ENCODE assay signal across 20 cellular contexts in genomic region chr3:179158336-179159039, GRCh38. TPM values are rescaled to one million over a fixed set of nuclear protein-coding genes. Genes with fewer than 3 reads are reported as not detected.
A peak's percentile ranks its signal among the peaks of the same experiment; 100 is the strongest.
DNase-seq lines count a peak whose midpoint lies in the region; ATAC-seq, FAIRE-seq and TF ChIP-seq lines count a peak whose summit lies in the region.
"Had no signal": no experiment of that assay in that cellular context is flagged by ENCODE, and none has a peak within 500 bp of the region (broad histone marks: within the 10 kb centered on the region; RNA-seq: fewer than 3 reads in every experiment).

No MANE protein-coding gene starts in this region.

- H2AFZ ChIP-seq in mammary epithelial cell (ENCODE audit: low read depth, low read length) (no peak overlapping the region), HepG2 (ENCODE audit: low read length) (no peak overlapping the region)

- CTCF ChIA-PET in mammary epithelial cell (lab: Charles Lee; ENCODE audit: low non-redundant PET) (no interaction called here), MCF 10A (lab: Yijun Ruan, JAX) (no interaction called here), HepG2 (lab: Yijun Ruan, JAX; ENCODE audit: low intra/inter-chr PET ratio, low total read pairs) (no interaction called here)

- dilution Hi-C loops in mammary epithelial cell (cut with HindIII; ENCODE audit: low sequenced_read_pairs): no loop called here

- no peak for TF ChIP-seq POLR2A in HepG2 (IDR thresholded peaks at IDR 0.05; ENCODE audit: insufficient read depth in 1 of 2, low read depth in 2 of 2, low read length in 2 of 2)

- H3K4me3 ChIP-seq in mammary epithelial cell (replicated peaks in 1 of 3; ENCODE audit: insufficient read depth in 1 of 3, low read depth in 2 of 3, low read length in 3 of 3) (no peak overlapping the region), HepG2 (replicated peaks in 1 of 3; ENCODE audit: insufficient read depth in 1 of 3, low read depth in 2 of 3, low read length in 3 of 3) (no peak overlapping the region)
- H3K4me3 ChIP-seq: HAP-1, Peyer's patch had no signal

- H3K79me2 ChIP-seq in mammary epithelial cell (ENCODE audit: insufficient read depth, low read length): peaks cover 88% of the 10 kb centered on the region
- peaks cover 51% of the 10 kb centered on the region for H3K79me2 ChIP-seq in HepG2 (ENCODE audit: insufficient read depth, low read length)

- no peak for FAIRE-seq in HepG2 (lab: Jason Lieb, UNC)

- H3K36me3 ChIP-seq in mammary epithelial cell (ENCODE audit: insufficient read depth, low read length): no peaks in the 10 kb centered on the region
- H3K36me3 ChIP-seq in HepG2 (replicated peaks in 1 of 2; ENCODE audit: control insufficient read depth in 1 of 2, insufficient read depth in 2 of 2, low read length in 2 of 2): no peaks in the 10 kb centered on the region
- H3K36me3 ChIP-seq: brain microvascular endothelial cell, HAP-1, Peyer's patch had no signal

- no peaks in the 10 kb centered on the region for H3K9me3 Mint-ChIP-seq in MCF 10A (ENCODE audit: unreplicated experiment)
- H3K9me3 Mint-ChIP-seq: T-helper 1 cell treated with Interleukin-12 subunit alpha and Interleukin-12 subunit beta and Interleukin-4 antibody, amounts not matched to agents 30 μg/mL and 1 μg/mL, for 36 hours had no signal

- peak overlapping the region; percentile 31 for H3K27ac ChIP-seq in mammary epithelial cell (ENCODE audit: insufficient read depth, low read depth, low read length)
- H3K27ac ChIP-seq in HepG2 (ENCODE audit: extremely low read length, insufficient read depth, low read length): no peak overlapping the region
- H3K27ac ChIP-seq: brain microvascular endothelial cell, foreskin keratinocyte, Peyer's patch had no signal

- WGBS in mammary epithelial cell (ENCODE audit: low coverage, missing lambda C conversion rate): 46% methylated on average over 6 of the region's 6 CpGs
- WGBS in HepG2 (ENCODE audit: low lambda C conversion rate): 92% methylated on average over 6 of the region's 6 CpGs

- POLR2A ChIA-PET in MCF 10A (lab: Yijun Ruan, JAX): interaction anchor here (0.6 to 5.0 kb wide), 6 partner anchors 9 to 166 kb away, joined by 3 to 40 read pairs (median 4); partner anchors contain the start of gene PIK3CA
- POLR2A ChIA-PET in HepG2 (lab: Yijun Ruan, JAX): no interaction called here

- no peak for TF ChIP-seq RAD21 in HepG2 (CRISPR knock-in tag; IDR thresholded peaks at IDR 0.05)

- H3K27me3 ChIP-seq in mammary epithelial cell (ENCODE audit: insufficient read depth, low read length): no peaks in the 10 kb centered on the region
- no peaks in the 10 kb centered on the region for H3K27me3 ChIP-seq in HepG2 (ENCODE audit: control insufficient read depth in 1 of 2, insufficient read depth in 2 of 2, low read length in 2 of 2)
- H3K27me3 ChIP-seq: brain microvascular endothelial cell, foreskin keratinocyte, Peyer's patch had no signal

- ATAC-seq in GM21717 (IDR thresholded peaks at IDR 0.05; ENCODE audit: unreplicated experiment) (peak; percentile 74), HG03342 (IDR thresholded peaks at IDR 0.05; ENCODE audit: unreplicated experiment) (peak; percentile 85), HepG2 (no peak)

- H3K4me1 ChIP-seq in mammary epithelial cell (ENCODE audit: insufficient read depth, low read length) (peaks cover 16% of the 10 kb centered on the region), HepG2 (ENCODE audit: insufficient read depth, low read length) (no peaks in the 10 kb centered on the region)
- H3K4me1 ChIP-seq: Peyer's patch had no signal

- no peak for DNase-seq in mammary epithelial cell
- no peak for DNase-seq in MCF 10A (ENCODE audit: unreplicated experiment)
- no peak for DNase-seq in HepG2 (ENCODE audit: low spot score)
- no peak for DNase-seq in AML-193 (lab: John Stamatoyannopoulos, UW)
- DNase-seq in NCI-H510A (lab: John Stamatoyannopoulos, UW): no peak
- DNase-seq in 8988T: no peak
- DNase-seq: activated CD4-positive, alpha-beta T cell treated with anti-CD3 and anti-CD28 coated beads for 48 hours; activated gamma-delta T cell; brain microvascular endothelial cell; DMS53; effector CD4-positive, alpha-beta T cell; NCI-H1048; NCI-H2227 treated with DMSO at 0.1 percent for 48 hours; Peyer's patch had no signal

- H4K20me1 ChIP-seq in mammary epithelial cell (ENCODE audit: insufficient read depth, low read length): no peaks in the 10 kb centered on the region
- peaks cover 3% of the 10 kb centered on the region; the same call in 1 of the 2 replicates for H4K20me1 ChIP-seq in HepG2 (ENCODE audit: insufficient read depth, low read length)

- no peaks in the 10 kb centered on the region for H3K9me3 ChIP-seq in mammary epithelial cell (replicated peaks; ENCODE audit: insufficient read depth, low read length)
- no peaks in the 10 kb centered on the region for H3K9me3 ChIP-seq in HepG2 (ENCODE audit: low read length)
- H3K9me3 ChIP-seq: HAP-1, Peyer's patch had no signal

- BruUV-seq in mammary epithelial cell (replicated peaks; lab: Mats Ljungman, UMichigan) (no TSS peak), MCF 10A (replicated peaks; lab: Mats Ljungman, UMichigan) (no TSS peak), HepG2 (replicated peaks; lab: Mats Ljungman, UMichigan) (no TSS peak)

- no peak overlapping the region for H3K9ac ChIP-seq in mammary epithelial cell (ENCODE audit: insufficient read depth, low read length)
- H3K9ac ChIP-seq in HepG2 (ENCODE audit: insufficient read depth, low read depth, low read length): no peak overlapping the region

- H3K36me3 Mint-ChIP-seq in MCF 10A (ENCODE audit: insufficient read depth, unreplicated experiment): peaks cover 7% of the 10 kb centered on the region

- TF ChIP-seq EP300 in HepG2 (IDR thresholded peaks at IDR 0.05; ENCODE audit: low read depth in 2 of 2, low read length in 2 of 2) (no peak), HepG2 (CRISPR knock-in tag; IDR thresholded peaks at IDR 0.05; ENCODE audit: borderline replicate concordance) (no peak)

- H3K4me2 ChIP-seq in mammary epithelial cell (ENCODE audit: insufficient read depth, low read depth, low read length): peak overlapping the region; percentile 73
- H3K4me2 ChIP-seq in HepG2 (ENCODE audit: low read depth, low read length): no peak overlapping the region

- H3K4me3 Mint-ChIP-seq in MCF 10A (ENCODE audit: unreplicated experiment): no peak overlapping the region
- H3K4me3 Mint-ChIP-seq: T-helper 1 cell treated with Interleukin-12 subunit alpha and Interleukin-12 subunit beta and Interleukin-4 antibody, amounts not matched to agents 30 μg/mL and 1 μg/mL, for 36 hours had no signal

- in situ Hi-C loops in mammary epithelial cell (cut with MboI; ENCODE audit: low sequenced_read_pairs in 2 of 2): no loop called here
- in situ Hi-C loops in HepG2 (cut with HindIII; ENCODE audit: extremely low pct_ligation_motif_present, low pct_unique_long_range_greater_than_20kb): no loop called here

- no peak for TF ChIP-seq CTCF in mammary epithelial cell (conservative IDR thresholded peaks at IDR 0.05 in 1 of 2, IDR thresholded peaks at IDR 0.05 in 1 of 2; ENCODE audit: extremely low read depth in 1 of 2, insufficient read depth in 1 of 2, low read depth in 1 of 2, low read length in 2 of 2)
- no peak for TF ChIP-seq CTCF in MCF 10A (IDR thresholded peaks at IDR 0.05; ENCODE audit: unreplicated experiment)
- no peak for TF ChIP-seq CTCF in HepG2 (CRISPR knock-in tag; IDR thresholded peaks at IDR 0.05)

- peaks cover 13% of the 10 kb centered on the region for H3K4me1 Mint-ChIP-seq in MCF 10A (ENCODE audit: insufficient read depth, unreplicated experiment)

- H3K27ac Mint-ChIP-seq in MCF 10A (ENCODE audit: low read depth, unreplicated experiment): no peak overlapping the region
- H3K27ac Mint-ChIP-seq: progenitor cell of endocrine pancreas; T-helper 1 cell treated with Interleukin-12 subunit alpha and Interleukin-12 subunit beta and Interleukin-4 antibody, amounts not matched to agents 30 μg/mL and 1 μg/mL, for 36 hours had no signal

- intact Hi-C loops in mammary epithelial cell (cut with micrococcal nuclease) (no loop called here), MCF 10A (cut with micrococcal nuclease) (no loop called here), HepG2 (cut with micrococcal nuclease; ENCODE audit: unreplicated experiment) (no loop called here)

- no peaks in the 10 kb centered on the region for H3K27me3 Mint-ChIP-seq in MCF 10A (ENCODE audit: insufficient read depth, unreplicated experiment)
- H3K27me3 Mint-ChIP-seq: progenitor cell of endocrine pancreas had no signal

TF ChIP-seq in HepG2, 621 proteins besides CTCF, POLR2A, EP300 and RAD21:
- no peak for TF ChIP-seq KDM5B (CRISPR knock-in tag; IDR thresholded peaks at IDR 0.05; ENCODE audit: borderline replicate concordance)
- no peak for TF ChIP-seq IRF2 (CRISPR knock-in tag; IDR thresholded peaks at IDR 0.05)

RNA-seq across cellular contexts. Expression of gene PIK3CA, which starts 10.3 kb away (rescaled TPM):
- total RNA-seq in mammary epithelial cell (10 to 100 TPM; 20.0 to 24.7 TPM), MCF 10A (2022) (18.1 and 20.7 TPM in 2 replicates), HepG2 (2016; rRNA removed; fragmentation: Illumina TruSeq; extraction: Trizol) (11.4 and 20.4 TPM in 2 replicates)
- polyA plus RNA-seq in mammary epithelial cell (6.4 TPM), HepG2 (2011; rRNA removed) (4.6 and 5.7 TPM in 2 replicates)
- 24.8 TPM for polyA minus RNA-seq in mammary epithelial cell
- total RNA-seq in HepG2 (2016; cell fraction: cytosol; rRNA removed; fragmentation: Illumina TruSeq; extraction: Trizol; ENCODE audit: low read depth): 1.7 and 1.8 TPM in 2 replicates
- total RNA-seq in HepG2 (2016; cell fraction: insoluble cytoplasmic fraction; rRNA removed; fragmentation: Illumina TruSeq; extraction: Trizol): 11.5 and 16.5 TPM in 2 replicates
- total RNA-seq in HepG2 (2016; cell fraction: membrane; rRNA removed; fragmentation: Illumina TruSeq; extraction: Trizol): 7.8 and 8.2 TPM in 2 replicates
- total RNA-seq in HepG2 (2016; cell fraction: nucleus; rRNA removed; fragmentation: Illumina TruSeq; extraction: Trizol): 15.1 and 17.9 TPM in 2 replicates
- 1.9 and 3.7 TPM in 2 replicates for polyA plus RNA-seq in HepG2 (2011; cell fraction: cytosol; rRNA removed)
- polyA plus RNA-seq in HepG2 (2011; cell fraction: nucleus; rRNA removed): 4.1 and 4.3 TPM in 2 replicates
- polyA plus RNA-seq in HepG2 (2012): 10.5 and 14.0 TPM in 2 replicates
- polyA plus RNA-seq in HepG2 (2016; cell fraction: cytosol; fragmentation: Illumina TruSeq; extraction: Trizol; ENCODE audit: low read depth): 0.44 and 0.45 TPM in 2 replicates
- 8.7 and 11.5 TPM in 2 replicates for polyA plus RNA-seq in HepG2 (2016; cell fraction: insoluble cytoplasmic fraction; fragmentation: Illumina TruSeq; extraction: Trizol; ENCODE audit: low read depth)
- 2.3 and 2.4 TPM in 2 replicates for polyA plus RNA-seq in HepG2 (2016; cell fraction: membrane; fragmentation: Illumina TruSeq; extraction: Trizol; ENCODE audit: low read depth)
- 9.7 and 10.7 TPM in 2 replicates for polyA plus RNA-seq in HepG2 (2016; cell fraction: nucleus; fragmentation: Illumina TruSeq; extraction: Trizol; ENCODE audit: insufficient read depth, low read depth)
- 4.0 and 7.4 TPM in 2 replicates for polyA minus RNA-seq in HepG2 (2011; rRNA and poly(A)+ RNA removed; ENCODE audit: low replicate concordance)
- 10.3 and 13.2 TPM in 2 replicates for polyA minus RNA-seq in HepG2 (2011; cell fraction: cytosol; rRNA and poly(A)+ RNA removed)
- 36.6 and 37.7 TPM in 2 replicates for polyA minus RNA-seq in HepG2 (2011; cell fraction: nucleus; rRNA and poly(A)+ RNA removed)
